ENCODE assay signal across 19 cellular contexts in the genomic region with DNA sequence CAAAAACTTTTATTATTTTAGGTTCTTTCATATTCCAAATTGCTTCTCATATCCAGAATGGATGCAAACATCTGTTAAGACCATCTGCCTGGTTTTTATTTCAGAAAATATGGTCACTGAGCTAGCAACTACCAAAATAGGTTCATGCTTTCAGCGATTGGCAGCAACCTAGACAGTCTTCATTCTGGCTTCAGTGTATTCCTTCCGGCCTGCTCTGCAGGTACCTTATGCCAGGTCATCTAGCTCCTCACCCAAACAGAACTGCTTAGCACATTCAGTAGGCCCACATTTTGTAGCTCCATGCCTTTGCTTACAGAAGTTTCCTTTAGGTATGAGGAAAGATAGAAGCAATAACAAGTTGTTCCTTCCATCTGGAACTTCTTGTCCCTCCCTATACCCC.
"Had no signal": no experiment of that assay in that cellular context is flagged by ENCODE, and none has a peak within 500 bp of the region (broad histone marks: within the 10 kb centered on the region; RNA-seq: fewer than 3 reads in every experiment).

No MANE protein-coding gene starts in this region.

- H2AFZ ChIP-seq: parathyroid adenoma had no signal

- H3K4me3 ChIP-seq: right lobe of liver, smooth muscle cell, testis had no signal

- H3K4me3 Mint-ChIP-seq: activated CD4-positive, alpha-beta T cell treated with anti-CD3 and anti-CD28 coated beads, Interleukin-2, amount 10 ng/mL, durations not matched to agents 7 days and 5 days; activated naive CD8-positive, alpha-beta T cell; memory B cell; naive thymus-derived CD8-positive, alpha-beta T cell; stimulated activated effector memory CD8-positive, alpha-beta T cell treated with anti-CD3 and anti-CD28 coated beads, Interleukin-12 subunit alpha, Interleukin-12 subunit beta, amount 100 ng/mL, for 72 hours; T-helper 1 cell treated with Interleukin-12 subunit alpha and Interleukin-12 subunit beta and Interleukin-4 antibody, amounts not matched to agents 30 μg/mL and 1 μg/mL, for 36 hours; type B pancreatic cell had no signal

- H3K4me1 ChIP-seq: testis had no signal

- H3K36me3 ChIP-seq: right lobe of liver had no signal

- H3K27ac Mint-ChIP-seq: activated CD4-positive, alpha-beta T cell treated with anti-CD3 and anti-CD28 coated beads, Interleukin-2, amount 10 ng/mL, durations not matched to agents 7 days and 5 days; activated naive CD8-positive, alpha-beta T cell; stimulated activated effector memory CD8-positive, alpha-beta T cell treated with anti-CD3 and anti-CD28 coated beads, Interleukin-12 subunit alpha, Interleukin-12 subunit beta, amount 100 ng/mL, for 72 hours; T-helper 1 cell treated with Interleukin-12 subunit alpha and Interleukin-12 subunit beta and Interleukin-4 antibody, amounts not matched to agents 30 μg/mL and 1 μg/mL, for 36 hours had no signal

- H3K4me2 ChIP-seq: smooth muscle cell had no signal

- H3K79me2 ChIP-seq: parathyroid adenoma had no signal

- H3K9me3 ChIP-seq: right lobe of liver, testis had no signal

- H3K27me3 Mint-ChIP-seq: activated CD4-positive, alpha-beta T cell treated with anti-CD3 and anti-CD28 coated beads, Interleukin-2, amount 10 ng/mL, durations not matched to agents 7 days and 5 days; activated naive CD8-positive, alpha-beta T cell; memory B cell; naive thymus-derived CD8-positive, alpha-beta T cell; type B pancreatic cell had no signal

- DNase-seq: activated CD4-positive, alpha-beta T cell treated with anti-CD3 and anti-CD28 coated beads, Interleukin-2, amount 10 ng/mL, durations not matched to agents 7 days and 5 days; activated CD8-positive, alpha-beta memory T cell treated with anti-CD3 and anti-CD28 coated beads, Interleukin-2, amount 50 U/mL, for 4 hours; activated gamma-delta T cell; activated T-cell treated with anti-CD3 and anti-CD28 coated beads, Interleukin-2, amount 50 U/mL, for 48 hours; foreskin melanocyte; head of caudate nucleus; left ventricle myocardium superior; naive thymus-derived CD8-positive, alpha-beta T cell; right lobe of liver; stimulated activated CD4-positive, alpha-beta T cell treated with anti-CD3 and anti-CD28 coated beads, Interleukin-4, amount 100 ng/mL, for 1 hour; testis had no signal

- H3K9me3 Mint-ChIP-seq: activated CD4-positive, alpha-beta T cell treated with anti-CD3 and anti-CD28 coated beads, Interleukin-2, amount 10 ng/mL, durations not matched to agents 7 days and 5 days; memory B cell; naive thymus-derived CD8-positive, alpha-beta T cell; stimulated activated effector memory CD8-positive, alpha-beta T cell treated with anti-CD3 and anti-CD28 coated beads, Interleukin-12 subunit alpha, Interleukin-12 subunit beta, amount 100 ng/mL, for 72 hours; T-helper 1 cell treated with Interleukin-12 subunit alpha and Interleukin-12 subunit beta and Interleukin-4 antibody, amounts not matched to agents 30 μg/mL and 1 μg/mL, for 36 hours; type B pancreatic cell had no signal

- ATAC-seq: activated CD4-positive, CD25-positive, alpha-beta regulatory T cell treated with anti-CD3 and anti-CD28 coated beads, Interleukin-2, amount 50 U/mL, for 24 hours; left ventricle myocardium superior; naive thymus-derived CD8-positive, alpha-beta T cell; right lobe of liver; stimulated activated effector memory CD8-positive, alpha-beta T cell treated with anti-CD3 and anti-CD28 coated beads, Interleukin-12 subunit alpha, Interleukin-12 subunit beta, amount 100 ng/mL, for 72 hours had no signal

- H3K27ac ChIP-seq: parathyroid adenoma, right lobe of liver, testis had no signal

- H3K36me3 Mint-ChIP-seq: type B pancreatic cell had no signal
